Comparison of ENCODE assay signal across 15 cellular contexts in genomic region chr1:112402682-112403643, GRCh38. TPM values are rescaled to one million over a fixed set of nuclear protein-coding genes. Genes with fewer than 3 reads are reported as not detected.
DNase-seq lines count a peak whose midpoint lies in the region; ATAC-seq and TF ChIP-seq lines count a peak whose summit lies in the region.
"Had no signal": no experiment of that assay in that cellular context is flagged by ENCODE, and none has a peak within 500 bp of the region (broad histone marks: within the 10 kb centered on the region; RNA-seq: fewer than 3 reads in every experiment).

No MANE protein-coding gene starts in this region.

- H3K4me3 ChIP-seq in mammary epithelial cell (replicated peaks in 1 of 3; ENCODE audit: insufficient read depth in 1 of 3, low read depth in 2 of 3, low read length in 3 of 3), result no peak overlapping the region
- no peak overlapping the region for H3K4me3 ChIP-seq in endodermal cell (ENCODE audit: low read length)

- H3K27me3 ChIP-seq in mammary epithelial cell (ENCODE audit: insufficient read depth, low read length) (no peaks in the 10 kb centered on the region), endodermal cell (ENCODE audit: control insufficient read depth, insufficient read depth, low read length, poor library complexity, severe bottlenecking) (no peaks in the 10 kb centered on the region)

- POLR2A ChIA-PET in MCF 10A (lab: Yijun Ruan, JAX) (interaction anchor here (0.9 to 8.9 kb wide), 2 partner anchors 7 to 216 kb away, joined by 3 to 65 read pairs; partner anchors contain the start of genes CTTNBP2NL and ST7L), RWPE1 (lab: Yijun Ruan, JAX; ENCODE audit: low non-redundant PET) (no interaction called here)

- H3K79me2 ChIP-seq in mammary epithelial cell (ENCODE audit: insufficient read depth, low read length), result peaks cover 94% of the 10 kb centered on the region

- no TSS peak for BruUV-seq in MCF 10A (replicated peaks; lab: Mats Ljungman, UMichigan)
- BruUV-seq in mammary epithelial cell (replicated peaks; lab: Mats Ljungman, UMichigan), result no TSS peak

- DNase-seq in MCF 10A (ENCODE audit: unreplicated experiment) (no peak), mammary epithelial cell (no peak), endodermal cell (no peak), GM20000 (ENCODE audit: low spot score) (no peak), DMS153 (lab: John Stamatoyannopoulos, UW) (no peak), RWPE1 (ENCODE audit: low spot score) (no peak)
- DNase-seq: ACHN; activated CD4-positive, alpha-beta memory T cell treated with anti-CD3 and anti-CD28 coated beads for 36 hours; activated naive CD4-positive, alpha-beta T cell treated with anti-CD3 and anti-CD28 coated beads for 36 hours; DMS79 treated with DMSO at 0.1 percent for 48 hours; NCI-H1417; NK-92 treated with Interleukin-12 subunit alpha and Interleukin-12 subunit beta, amount 100 ng/mL, for 24 hours; SW 1271 had no signal

- H3K4me1 ChIP-seq in mammary epithelial cell (ENCODE audit: insufficient read depth, low read length) (peaks cover 18% of the 10 kb centered on the region), endodermal cell (ENCODE audit: control insufficient read depth, insufficient read depth, low read length) (peaks cover 6% of the 10 kb centered on the region)

- peaks cover 43% of the 10 kb centered on the region for H3K4me1 Mint-ChIP-seq in MCF 10A (ENCODE audit: insufficient read depth, unreplicated experiment)
- H3K4me1 Mint-ChIP-seq in endodermal cell, result peaks cover 26% of the 10 kb centered on the region

- dilution Hi-C loops in mammary epithelial cell (cut with HindIII; ENCODE audit: low sequenced_read_pairs), result no loop called here

- H2AFZ ChIP-seq in mammary epithelial cell (ENCODE audit: low read depth, low read length), result no peak overlapping the region

- H3K27ac ChIP-seq in mammary epithelial cell (ENCODE audit: insufficient read depth, low read depth, low read length) (no peak overlapping the region), endodermal cell (ENCODE audit: low read depth, low read length) (no peak overlapping the region), RWPE1 (no peak overlapping the region)

- 100% methylated on average over 5 of the region's 5 CpGs for WGBS in mammary epithelial cell (ENCODE audit: low coverage, missing lambda C conversion rate)
- WGBS in endodermal cell (ENCODE audit: insufficient coverage in 1 of 2, insufficient read length in 1 of 2), 2 experiments, result 84 to 87% methylated on average over 3 to 4 of the region's 5 CpGs

- CTCF ChIA-PET in MCF 10A (lab: Yijun Ruan, JAX) (interaction anchor here (0.6 to 0.9 kb wide), 4 partner anchors 9 to 43 kb away, joined by 3 to 5 read pairs (median 4); no protein-coding TSS in a partner anchor), mammary epithelial cell (lab: Charles Lee; ENCODE audit: low non-redundant PET) (no interaction called here), RWPE1 (lab: Yijun Ruan, JAX) (no interaction called here)

- H3K9me3 Mint-ChIP-seq in MCF 10A (ENCODE audit: unreplicated experiment), result no peaks in the 10 kb centered on the region
- no peaks in the 10 kb centered on the region for H3K9me3 Mint-ChIP-seq in endodermal cell
- H3K9me3 Mint-ChIP-seq: activated CD4-positive, alpha-beta memory T cell treated with anti-CD3 and anti-CD28 coated beads for 36 hours; activated naive CD4-positive, alpha-beta T cell treated with anti-CD3 and anti-CD28 coated beads for 36 hours had no signal

- no peaks in the 10 kb centered on the region for H3K27me3 Mint-ChIP-seq in MCF 10A (ENCODE audit: insufficient read depth, unreplicated experiment)
- no peaks in the 10 kb centered on the region for H3K27me3 Mint-ChIP-seq in endodermal cell (ENCODE audit: insufficient read depth)

- no peak overlapping the region for H3K9ac ChIP-seq in mammary epithelial cell (ENCODE audit: insufficient read depth, low read length)
- H3K9ac ChIP-seq in endodermal cell (ENCODE audit: extremely low read depth, low read length, poor library complexity, severe bottlenecking), result no peak overlapping the region

- H3K36me3 Mint-ChIP-seq in MCF 10A (ENCODE audit: insufficient read depth, unreplicated experiment) (peaks cover 18% of the 10 kb centered on the region), endodermal cell (ENCODE audit: low read depth) (peaks cover 3% of the 10 kb centered on the region)
- H3K36me3 Mint-ChIP-seq: activated CD4-positive, alpha-beta memory T cell treated with anti-CD3 and anti-CD28 coated beads for 36 hours had no signal

- TF ChIP-seq CTCF in MCF 10A (IDR thresholded peaks at IDR 0.05; ENCODE audit: unreplicated experiment) (no peak), mammary epithelial cell (conservative IDR thresholded peaks at IDR 0.05 in 1 of 2, IDR thresholded peaks at IDR 0.05 in 1 of 2; ENCODE audit: extremely low read depth in 1 of 2, insufficient read depth in 1 of 2, low read depth in 1 of 2, low read length in 2 of 2) (no peak), endodermal cell (conservative IDR thresholded peaks at IDR 0.05) (no peak), GM20000 (IDR thresholded peaks at IDR 0.05; ENCODE audit: extremely low read depth, missing control alignments) (no peak), RWPE1 (conservative IDR thresholded peaks at IDR 0.05; ENCODE audit: low read depth) (no peak)

- H3K4me2 ChIP-seq in mammary epithelial cell (ENCODE audit: insufficient read depth, low read depth, low read length), result no peak overlapping the region

- intact Hi-C loops in MCF 10A (cut with micrococcal nuclease) (no loop called here), mammary epithelial cell (cut with micrococcal nuclease) (no loop called here)

- H3K36me3 ChIP-seq in mammary epithelial cell (ENCODE audit: insufficient read depth, low read length) (no peaks in the 10 kb centered on the region), endodermal cell (ENCODE audit: control insufficient read depth, insufficient read depth, low read length) (no peaks in the 10 kb centered on the region)

- H3K27ac Mint-ChIP-seq in MCF 10A (ENCODE audit: low read depth, unreplicated experiment) (peak overlapping the region; percentile 28), endodermal cell (peak overlapping the region; percentile 6)
- H3K27ac Mint-ChIP-seq: activated CD4-positive, alpha-beta memory T cell treated with anti-CD3 and anti-CD28 coated beads for 36 hours; activated naive CD4-positive, alpha-beta T cell treated with anti-CD3 and anti-CD28 coated beads for 36 hours had no signal

- H4K20me1 ChIP-seq in mammary epithelial cell (ENCODE audit: insufficient read depth, low read length), result no peaks in the 10 kb centered on the region

- in situ Hi-C loops in mammary epithelial cell (cut with MboI; ENCODE audit: low sequenced_read_pairs in 2 of 2), result no loop called here

- no peaks in the 10 kb centered on the region for H3K9me3 ChIP-seq in mammary epithelial cell (replicated peaks; ENCODE audit: insufficient read depth, low read length)
- H3K9me3 ChIP-seq in endodermal cell (ENCODE audit: control insufficient read depth, low read length), result no peaks in the 10 kb centered on the region

- H3K4me3 Mint-ChIP-seq in MCF 10A (ENCODE audit: unreplicated experiment) (no peak overlapping the region), endodermal cell (no peak overlapping the region)
- H3K4me3 Mint-ChIP-seq: activated CD4-positive, alpha-beta memory T cell treated with anti-CD3 and anti-CD28 coated beads for 36 hours; activated naive CD4-positive, alpha-beta T cell treated with anti-CD3 and anti-CD28 coated beads for 36 hours had no signal

- ATAC-seq in HG03108 (IDR thresholded peaks at IDR 0.05; ENCODE audit: unreplicated experiment), result peak; percentile 65
- ATAC-seq in GM19328 (IDR thresholded peaks at IDR 0.05; ENCODE audit: unreplicated experiment), result no peak

RNA-seq across cellular contexts. Expression of gene CTTNBP2NL, which starts 6.9 kb away (rescaled TPM):
- total RNA-seq in MCF 10A (2022) (41.3 and 48.8 TPM in 2 replicates), mammary epithelial cell (10 to 100 TPM; 19.3 to 45.5 TPM), endodermal cell (10 to 100 TPM; 36.0 to 41.5 TPM)
- 9.0 TPM for polyA plus RNA-seq in mammary epithelial cell
- 10.5 TPM for polyA minus RNA-seq in mammary epithelial cell
- 22.2 TPM for polyA plus RNA-seq in endodermal cell (2013, experiment 1 of 2)
- 22.9 TPM for polyA plus RNA-seq in endodermal cell (2013, experiment 2 of 2)
